Comparison of ENCODE assay signal across 8 cellular contexts in genomic region chr7:102288285-102288930, GRCh38. TPM values are rescaled to one million over a fixed set of nuclear protein-coding genes. Genes with fewer than 3 reads are reported as not detected.
DNase-seq lines count a peak whose midpoint lies in the region; ATAC-seq and TF ChIP-seq lines count a peak whose summit lies in the region.

No MANE protein-coding gene starts in this region.

- TF ChIP-seq CTCF in AG10803 (conservative IDR thresholded peaks at IDR 0.05; ENCODE audit: low read length) (peak; percentile 18; the same call in 1 of the 2 replicates), adrenal gland (IDR thresholded peaks at IDR 0.05) (no peak)

- no peaks in the 10 kb centered on the region for H3K36me3 Mint-ChIP-seq in activated CD4-positive, alpha-beta memory T cell treated with anti-CD3 and anti-CD28 coated beads for 36 hours

- no peaks in the 10 kb centered on the region for H3K9me3 ChIP-seq in HAP-1
- no peaks in the 10 kb centered on the region for H3K9me3 ChIP-seq in mesodermal cell (ENCODE audit: control insufficient read depth, low read length)
- no peaks in the 10 kb centered on the region for H3K9me3 ChIP-seq in adrenal gland (replicated peaks in 1 of 3)

- no peak overlapping the region for H3K4me3 ChIP-seq in AG10803 (ENCODE audit: low read length)
- H3K4me3 ChIP-seq in HAP-1, result peak overlapping the region; percentile 59
- H3K4me3 ChIP-seq in mesodermal cell (ENCODE audit: extremely low read depth, insufficient read depth, low read length, poor library complexity, severe bottlenecking), result peak overlapping the region; percentile 61
- H3K4me3 ChIP-seq in adrenal gland, result no peak overlapping the region

- H3K4me1 ChIP-seq in HAP-1 (peaks cover 8% of the 10 kb centered on the region; the same call in 1 of the 2 replicates), mesodermal cell (ENCODE audit: control insufficient read depth, insufficient read depth, low read length, poor library complexity, severe bottlenecking) (peaks cover 9% of the 10 kb centered on the region), adrenal gland (replicated peaks in 1 of 2) (peaks cover 15 to 20% of the 10 kb centered on the region in 2 donors)

- DNase-seq in AG10803 (ENCODE audit: low read depth) (no peak), HAP-1 (ENCODE audit: low spot score in 2 of 2) (peak in 1 of 2 experiments; percentile 39), adrenal gland (no peak)
- DNase-seq in activated CD4-positive, alpha-beta memory T cell treated with anti-CD3 and anti-CD28 coated beads for 36 hours, result peak; percentile 28
- no peak for DNase-seq in activated CD4-positive, CD25-positive, alpha-beta regulatory T cell treated with anti-CD3 and anti-CD28 coated beads, Interleukin-2, amount 50 U/mL, for 72 hours

- H3K9me3 Mint-ChIP-seq in activated CD4-positive, alpha-beta memory T cell treated with anti-CD3 and anti-CD28 coated beads for 36 hours, result no peaks in the 10 kb centered on the region

- in situ Hi-C loops in HAP-1 (cut with MboI; ENCODE audit: low sequenced_read_pairs), result no loop called here

- H3K27ac ChIP-seq in mesodermal cell (ENCODE audit: low read depth, low read length, severe bottlenecking) (no peak overlapping the region), adrenal gland (no peak overlapping the region)

- ATAC-seq in HG03439 (IDR thresholded peaks at IDR 0.05; ENCODE audit: unreplicated experiment) (no peak), GM19455 (IDR thresholded peaks at IDR 0.05; ENCODE audit: unreplicated experiment) (no peak)

- H3K27me3 Mint-ChIP-seq in activated CD4-positive, alpha-beta memory T cell treated with anti-CD3 and anti-CD28 coated beads for 36 hours, result peaks cover 6% of the 10 kb centered on the region

- H3K27me3 ChIP-seq in HAP-1 (ENCODE audit: low read depth) (no peaks in the 10 kb centered on the region), adrenal gland (no peaks in the 10 kb centered on the region)

- POLR2A ChIA-PET in activated CD4-positive, alpha-beta memory T cell treated with anti-CD3 and anti-CD28 coated beads for 36 hours (lab: Charles Lee), result no interaction called here

- H3K27ac Mint-ChIP-seq in activated CD4-positive, alpha-beta memory T cell treated with anti-CD3 and anti-CD28 coated beads for 36 hours, result no peak overlapping the region

- intact Hi-C loops in activated CD4-positive, alpha-beta memory T cell treated with anti-CD3 and anti-CD28 coated beads for 36 hours (cut with micrococcal nuclease), result loop anchor here (2.0 to 5.0 kb wide), 2 partner anchors 18 to 174 kb away; partner anchors contain the start of genes ALKBH4 and LRWD1
- intact Hi-C loops in adrenal gland (cut with DNase I), result loop anchor here in 1 of 2 donors (10.0 kb wide), 1 partner anchor 166 kb away; no protein-coding TSS in a partner anchor

- CTCF ChIA-PET in activated CD4-positive, alpha-beta memory T cell treated with anti-CD3 and anti-CD28 coated beads for 36 hours (lab: Charles Lee), result interaction anchor here (1.2 to 2.0 kb wide), 7 partner anchors 8 to 108 kb away, joined by 4 to 7 read pairs (median 4); partner anchors contain the start of gene PRKRIP1

- no peak for TF ChIP-seq POLR2A in adrenal gland (IDR thresholded peaks at IDR 0.05)

- H3K36me3 ChIP-seq in HAP-1 (replicated peaks), result no peaks in the 10 kb centered on the region
- no peaks in the 10 kb centered on the region for H3K36me3 ChIP-seq in mesodermal cell (ENCODE audit: control insufficient read depth, insufficient read depth, low read length)
- no peaks in the 10 kb centered on the region for H3K36me3 ChIP-seq in adrenal gland (replicated peaks in 1 of 2)

- H3K4me1 Mint-ChIP-seq in activated CD4-positive, alpha-beta memory T cell treated with anti-CD3 and anti-CD28 coated beads for 36 hours (ENCODE audit: low read depth), result peaks cover 39% of the 10 kb centered on the region

- H3K4me3 Mint-ChIP-seq in activated CD4-positive, alpha-beta memory T cell treated with anti-CD3 and anti-CD28 coated beads for 36 hours, result peak overlapping the region; percentile 26

- WGBS in mesodermal cell (ENCODE audit: insufficient coverage in 2 of 2), 2 experiments, result 64% methylated on average over 6 of the region's 10 CpGs; no CpG with 5 or more reads in 1 of the 2 experiments
- 45 to 52% (median 49%) methylated on average over 9 to 10 of the region's 10 CpGs for WGBS in adrenal gland, 4 donors

RNA-seq across cellular contexts. Expression of gene SH2B2, which starts 1.7 kb away (rescaled TPM):
- 1 to 10 TPM; 3.8 to 4.7 TPM for total RNA-seq in activated CD4-positive, alpha-beta memory T cell treated with anti-CD3 and anti-CD28 coated beads for 36 hours
- polyA plus RNA-seq in mesodermal cell (2013, experiment 1 of 2), result 5.8 TPM
- 4.7 TPM for polyA plus RNA-seq in mesodermal cell (2013, experiment 2 of 2)
- total RNA-seq in adrenal gland, result 10 to 100 TPM in 1 of 8 donors, 1 to 10 TPM in 7; 3.8 to 22.8 (median 5.5) TPM
- polyA plus RNA-seq in adrenal gland, result 1 to 10 TPM in 2 of 3 donors, under 1 TPM in 1; 0.90 to 8.4 (median 4.7) TPM

Comparison
In these comparisons a context has a peak if more than half of its experiments do, and no peak if none do; other contexts are left out.
1. H3K4me3 ChIP-seq: peak in HAP-1 (single experiment) and mesodermal cell (single experiment); none in AG10803 (single experiment) and adrenal gland (0 of 4).